ENCODE assay signal across 8 cellular contexts in genomic region chr14:68979021-68979721, GRCh38. TPM values are rescaled to one million over a fixed set of nuclear protein-coding genes. Genes with fewer than 3 reads are reported as not detected.
DNase-seq lines count a peak whose midpoint lies in the region; ATAC-seq, FAIRE-seq and TF ChIP-seq lines count a peak whose summit lies in the region.

Gene ACTN1, minus strand, starts transcription at chr14:68979302. Its CDS starts 246 bp downstream, at chr14:68979056.

- peak; percentile 95 for FAIRE-seq in endothelial cell of umbilical vein (lab: Jason Lieb, UNC)

- H3K27ac ChIP-seq in OCI-LY3 (ENCODE audit: low read length) (peak within 1 kb of the TSS; percentile 56), endothelial cell of umbilical vein (ENCODE audit: insufficient read depth, low read depth, low read length) (peak within 1 kb of the TSS; percentile 87)

- intact Hi-C loops in endothelial cell of umbilical vein (cut with micrococcal nuclease): loop anchor here (1.0 to 2.0 kb wide), 8 partner anchors 10 to 111 kb away; no protein-coding TSS in a partner anchor

- H3K4me3 ChIP-seq in OCI-LY3 (ENCODE audit: low read length) (peak within 1 kb of the TSS; percentile 98), endothelial cell of umbilical vein (replicated peaks in 1 of 3; ENCODE audit: insufficient read depth in 1 of 3, low read depth in 1 of 3, low read length in 3 of 3) (peak within 1 kb of the TSS; percentile 68 to 92 (median 79))

- CTCF ChIA-PET in endothelial cell of umbilical vein (lab: Charles Lee): interaction anchor here (1.3 to 2.9 kb wide), 7 partner anchors 56 to 128 kb away, joined by 3 to 16 read pairs (median 5); no protein-coding TSS in a partner anchor

- H3K36me3 ChIP-seq in OCI-LY3 (replicated peaks; ENCODE audit: low read depth, low read length): no peaks in the 10 kb centered on the region
- H3K36me3 ChIP-seq in endothelial cell of umbilical vein (ENCODE audit: control insufficient read depth in 2 of 2, extremely low read depth in 1 of 2, insufficient read depth in 2 of 2, low read length in 2 of 2): peaks cover 7 to 8% of the 10 kb centered on the region in 2 experiments

- TF ChIP-seq CTCF in OCI-LY3 (IDR thresholded peaks at IDR 0.05; ENCODE audit: low read depth, low read length): no peak
- TF ChIP-seq CTCF in endothelial cell of umbilical vein (IDR thresholded peaks at IDR 0.05; ENCODE audit: extremely low read depth in 1 of 2, insufficient read depth in 1 of 2, low read depth in 1 of 2, low read length in 2 of 2): no peak

- H3K79me2 ChIP-seq in OCI-LY3 (ENCODE audit: low read length): no peaks in the 10 kb centered on the region
- H3K79me2 ChIP-seq in endothelial cell of umbilical vein (ENCODE audit: control insufficient read depth, insufficient read depth, low read length): peaks cover 45% of the 10 kb centered on the region

- H3K4me2 ChIP-seq in OCI-LY3 (ENCODE audit: low read length): peak within 1 kb of the TSS; percentile 95
- peak within 1 kb of the TSS; percentile 78 for H3K4me2 ChIP-seq in endothelial cell of umbilical vein (ENCODE audit: insufficient read depth, low read length)

- H3K9me3 ChIP-seq in OCI-LY3 (ENCODE audit: insufficient read depth, low read length) (no peaks in the 10 kb centered on the region), endothelial cell of umbilical vein (replicated peaks; ENCODE audit: control insufficient read depth, insufficient read depth, low read length) (no peaks in the 10 kb centered on the region)

- H3K9ac ChIP-seq in OCI-LY3 (ENCODE audit: low read length) (peak within 1 kb of the TSS; percentile 95), endothelial cell of umbilical vein (replicated peaks; ENCODE audit: extremely low read depth, insufficient read depth, low read length) (peak within 1 kb of the TSS; percentile 93)

- TF ChIP-seq POLR2A in endothelial cell of umbilical vein (IDR thresholded peaks at IDR 0.05; ENCODE audit: low read depth, low read length): peak; percentile 88

- H3K27me3 ChIP-seq in OCI-LY3 (ENCODE audit: low read depth, low read length): peaks cover 41% of the 10 kb centered on the region
- H3K27me3 ChIP-seq in endothelial cell of umbilical vein (ENCODE audit: control insufficient read depth in 2 of 2, insufficient read depth in 2 of 2, low read length in 2 of 2): no peaks in the 10 kb centered on the region

- dilution Hi-C loops in endothelial cell of umbilical vein (cut with MboI; ENCODE audit: extremely low pct_ligation_motif_present, low sequenced_read_pairs): no loop called here

- H4K20me1 ChIP-seq in OCI-LY3 (ENCODE audit: insufficient read depth, low read length): no peaks in the 10 kb centered on the region
- no peaks in the 10 kb centered on the region for H4K20me1 ChIP-seq in endothelial cell of umbilical vein (replicated peaks; ENCODE audit: control insufficient read depth, extremely low read depth, insufficient read depth, low read length)

- no peak for ATAC-seq in GM21717 (IDR thresholded peaks at IDR 0.05; ENCODE audit: unreplicated experiment)

- POLR2A ChIA-PET in endothelial cell of umbilical vein (lab: Charles Lee): interaction anchor here (0.6 to 1.6 kb wide), 8 partner anchors 10 to 86 kb away, joined by 3 to 7 read pairs (median 5); no protein-coding TSS in a partner anchor

- H3K9me1 ChIP-seq in endothelial cell of umbilical vein (replicated peaks; ENCODE audit: control insufficient read depth, extremely low read depth, insufficient read depth, low read length): no peaks in the 10 kb centered on the region

- peaks cover 17% of the 10 kb centered on the region for H3K4me1 ChIP-seq in OCI-LY3 (ENCODE audit: low read length)
- peaks cover 52% of the 10 kb centered on the region for H3K4me1 ChIP-seq in endothelial cell of umbilical vein (ENCODE audit: control insufficient read depth, extremely low read depth, insufficient read depth, low read length)

- H2AFZ ChIP-seq in OCI-LY3 (ENCODE audit: low read depth, low read length): peak within 1 kb of the TSS; percentile 82
- H2AFZ ChIP-seq in endothelial cell of umbilical vein (ENCODE audit: low read depth, low read length): peak within 1 kb of the TSS; percentile 32

- no TSS peak for BruUV-seq in endothelial cell of umbilical vein (replicated peaks; lab: Mats Ljungman, UMichigan)

- DNase-seq in ELF-1 (ENCODE audit: low read depth, low spot score): peak; percentile 96
- DNase-seq in HuH-7 (ENCODE audit: low spot score): peak; percentile 95
- DNase-seq in activated T-cell treated with anti-CD3 and anti-CD28 coated beads for 4 hours: peak; percentile 33
- DNase-seq in endothelial cell of umbilical vein (ENCODE audit: low read depth, low spot score): peak; percentile 98
- peak; percentile 98 for DNase-seq in mesenteric fat pad (ENCODE audit: low spot score)
- DNase-seq in stimulated activated CD8-positive, alpha-beta memory T cell treated with anti-CD3 and anti-CD28 coated beads, Interleukin-12 subunit alpha, Interleukin-12 subunit beta, amount 100 ng/mL, for 4 hours (ENCODE audit: low read depth): peak; percentile 50

TF ChIP-seq in endothelial cell of umbilical vein, 7 proteins besides CTCF, POLR2A, EP300 and RAD21:
- TF ChIP-seq POLR2AphosphoS5 (IDR thresholded peaks at IDR 0.05; ENCODE audit: insufficient read depth, low read depth, low read length): peak; percentile 91
- no peak for TF ChIP-seq MAX (IDR thresholded peaks at IDR 0.05; ENCODE audit: insufficient read depth, insufficient read length)
TF ChIP-seq in endothelial cell of umbilical vein: peak in this region for 1.

RNA-seq across cellular contexts. Expression of gene ACTN1, which starts in this region (rescaled TPM):
- 442 and 443 TPM in 2 replicates for total RNA-seq in endothelial cell of umbilical vein
- polyA plus RNA-seq in endothelial cell of umbilical vein: 463 and 633 TPM in 2 replicates
- polyA plus RNA-seq in endothelial cell of umbilical vein (2011; cell fraction: cytosol; rRNA removed): 379 and 382 TPM in 2 replicates
- polyA plus RNA-seq in endothelial cell of umbilical vein (2011; cell fraction: nucleus; rRNA removed): 777 and 896 TPM in 2 replicates
- polyA plus RNA-seq in endothelial cell of umbilical vein (2012): 398 and 442 TPM in 2 replicates
- 744 and 789 TPM in 2 replicates for polyA minus RNA-seq in endothelial cell of umbilical vein
- polyA minus RNA-seq in endothelial cell of umbilical vein (2011; cell fraction: cytosol; rRNA and poly(A)+ RNA removed): 104 TPM
- polyA minus RNA-seq in endothelial cell of umbilical vein (2011; cell fraction: nucleus; rRNA and poly(A)+ RNA removed): 424 and 544 TPM in 2 replicates
- 215 TPM for total RNA-seq in mesenteric fat pad

Comparison
In these comparisons a context has a peak if more than half of its experiments do, and no peak if none do; other contexts are left out.
1. DNase-seq: peak in every context shown above with its lines; median percentile 98 in endothelial cell of umbilical vein; 98 in mesenteric fat pad; 96 in ELF-1; 95 in HuH-7; 50 in stimulated activated CD8-positive, alpha-beta memory T cell treated with anti-CD3 and anti-CD28 coated beads, Interleukin-12 subunit alpha, Interleukin-12 subunit beta, amount 100 ng/mL, for 4 hours; 33 in activated T-cell treated with anti-CD3 and anti-CD28 coated beads for 4 hours.